Comparison of ENCODE assay signal across 13 cellular contexts in genomic region chr19:4839192-4839591, GRCh38. TPM values are rescaled to one million over a fixed set of nuclear protein-coding genes. Genes with fewer than 3 reads are reported as not detected.
DNase-seq lines count a peak whose midpoint lies in the region.
"Had no signal": no experiment of that assay in that cellular context is flagged by ENCODE, and none has a peak within 500 bp of the region (broad histone marks: within the 10 kb centered on the region; RNA-seq: fewer than 3 reads in every experiment).

No MANE protein-coding gene starts in this region.

- H3K27ac Mint-ChIP-seq in dendritic cell treated with granulocyte-macrophage colony-stimulating factor and Interleukin-4, amounts not matched to agents 40 ng/mL and 50 ng/mL, for 4 days: peak overlapping the region; percentile 74
- H3K27ac Mint-ChIP-seq: CD8-positive, alpha-beta T cell had no signal

- no peak overlapping the region for H2AK5ac ChIP-seq in neuronal stem cell (ENCODE audit: low read depth, low read length)

- DNase-seq in H7: peak; percentile 19
- DNase-seq in neuronal stem cell (ENCODE audit: low spot score): no peak
- no peak for DNase-seq in NCI-H1694 (lab: John Stamatoyannopoulos, UW)
- DNase-seq in NCI-H1436 treated with DMSO at 0.1 percent for 48 hours (lab: John Stamatoyannopoulos, UW): no peak
- DNase-seq in medulla oblongata (ENCODE audit: extremely low spot score): no peak
- DNase-seq: BE2C; CD8-positive, alpha-beta T cell; COR-L47; DND-41; GDM1 had no signal

- peaks cover 67% of the 10 kb centered on the region for H3K36me3 Mint-ChIP-seq in dendritic cell treated with granulocyte-macrophage colony-stimulating factor and Interleukin-4, amounts not matched to agents 40 ng/mL and 50 ng/mL, for 4 days (ENCODE audit: low read depth)

- no peaks in the 10 kb centered on the region for H3K79me1 ChIP-seq in neuronal stem cell (ENCODE audit: low read depth, low read length)

- H3K4me1 ChIP-seq in neuronal stem cell (ENCODE audit: control insufficient read depth in 2 of 2, insufficient read depth in 1 of 2, low read depth in 1 of 2, low read length in 2 of 2): no peaks in the 10 kb centered on the region

- no peaks in the 10 kb centered on the region for H3K9me3 ChIP-seq in neuronal stem cell (replicated peaks in 1 of 2; ENCODE audit: control insufficient read depth in 2 of 2, insufficient read depth in 1 of 2, low read depth in 1 of 2, low read length in 2 of 2)
- H3K9me3 ChIP-seq: A549, BE2C had no signal

- no peak overlapping the region for H2BK15ac ChIP-seq in neuronal stem cell (ENCODE audit: low read length)

- H3K9me3 Mint-ChIP-seq in dendritic cell treated with granulocyte-macrophage colony-stimulating factor and Interleukin-4, amounts not matched to agents 40 ng/mL and 50 ng/mL, for 4 days: no peaks in the 10 kb centered on the region
- H3K9me3 Mint-ChIP-seq: CD8-positive, alpha-beta T cell had no signal

- H3K4me3 ChIP-seq in H7 (ENCODE audit: insufficient read depth, low read depth, low read length) (no peak overlapping the region), neuronal stem cell (ENCODE audit: low read length in 2 of 2) (no peak overlapping the region)
- H3K4me3 ChIP-seq: A549 had no signal

- H3K4me3 Mint-ChIP-seq in dendritic cell treated with granulocyte-macrophage colony-stimulating factor and Interleukin-4, amounts not matched to agents 40 ng/mL and 50 ng/mL, for 4 days: no peak overlapping the region
- H3K4me3 Mint-ChIP-seq: CD8-positive, alpha-beta T cell had no signal

- no peak overlapping the region for H3K27ac ChIP-seq in neuronal stem cell (replicated peaks; ENCODE audit: low read length)
- H3K27ac ChIP-seq: A549, C4-2B had no signal

- H3K23ac ChIP-seq in neuronal stem cell (ENCODE audit: low read depth, low read length, poor library complexity): peak overlapping the region; percentile 44

- H3K36me3 ChIP-seq in H7 (replicated peaks; ENCODE audit: control insufficient read depth, insufficient read depth, low read length) (peaks cover 4% of the 10 kb centered on the region), neuronal stem cell (replicated peaks in 1 of 2; ENCODE audit: control insufficient read depth in 2 of 2, insufficient read depth in 2 of 2, low read length in 2 of 2) (peaks cover 17 to 56% of the 10 kb centered on the region in 2 donors)
- H3K36me3 ChIP-seq: BE2C had no signal

- H3K27me3 ChIP-seq in H7 (ENCODE audit: control insufficient read depth, insufficient read depth, low read length) (no peaks in the 10 kb centered on the region), neuronal stem cell (ENCODE audit: control insufficient read depth in 3 of 3, insufficient read depth in 3 of 3, low read depth in 1 of 3, low read length in 3 of 3) (no peaks in the 10 kb centered on the region)
- H3K27me3 ChIP-seq: BE2C had no signal

- H3K14ac ChIP-seq in neuronal stem cell (ENCODE audit: low read length): no peak overlapping the region

- peaks cover 64% of the 10 kb centered on the region for H3K4me1 Mint-ChIP-seq in dendritic cell treated with granulocyte-macrophage colony-stimulating factor and Interleukin-4, amounts not matched to agents 40 ng/mL and 50 ng/mL, for 4 days (ENCODE audit: low read depth)

- H2BK120ac ChIP-seq in neuronal stem cell (ENCODE audit: low read depth, low read length): no peak overlapping the region

- no peak overlapping the region for H3K18ac ChIP-seq in neuronal stem cell (ENCODE audit: low read length)

- WGBS in neuronal stem cell (ENCODE audit: extremely low coverage in 2 of 2, insufficient read length in 2 of 2, insufficient replicate concordance in 1 of 2), 2 donors: no CpG with 5 or more reads among the region's 17 CpGs

- no peak overlapping the region for H2AFZ ChIP-seq in neuronal stem cell (ENCODE audit: low read length)

- H3K9ac ChIP-seq in neuronal stem cell (ENCODE audit: low read depth, low read length, poor library complexity): no peak overlapping the region

- intact Hi-C loops in dendritic cell treated with granulocyte-macrophage colony-stimulating factor and Interleukin-4, amounts not matched to agents 40 ng/mL and 50 ng/mL, for 4 days (cut with micrococcal nuclease): no loop called here

- H4K8ac ChIP-seq in neuronal stem cell (ENCODE audit: low read depth, low read length): no peak overlapping the region

- H3K27me3 Mint-ChIP-seq in dendritic cell treated with granulocyte-macrophage colony-stimulating factor and Interleukin-4, amounts not matched to agents 40 ng/mL and 50 ng/mL, for 4 days: no peaks in the 10 kb centered on the region

- H3K4ac ChIP-seq in neuronal stem cell (ENCODE audit: low read length): no peak overlapping the region

- no peak overlapping the region for H2BK5ac ChIP-seq in neuronal stem cell (ENCODE audit: low read length)

- H4K91ac ChIP-seq in neuronal stem cell (ENCODE audit: low read depth, low read length, poor library complexity): no peak overlapping the region

- no peak overlapping the region for H2BK12ac ChIP-seq in neuronal stem cell (ENCODE audit: low read length)

- H3K4me2 ChIP-seq in neuronal stem cell (ENCODE audit: insufficient read depth, low read length, poor library complexity, severe bottlenecking): no peak overlapping the region
- H3K4me2 ChIP-seq: A549 had no signal

RNA-seq across cellular contexts. Expression of gene TICAM1, which starts 7.7 kb away (rescaled TPM):
- total RNA-seq in H7 (2014; rRNA removed; shearing (Covaris generic)): 0.17 and 0.30 TPM in 2 replicates
- polyA plus RNA-seq in neuronal stem cell (2013, experiment 1 of 2): 1.4 TPM
- 1.5 TPM for polyA plus RNA-seq in neuronal stem cell (2013, experiment 2 of 2)

RNA-seq across cellular contexts. Expression of gene PLIN3, which starts 28.3 kb away (rescaled TPM):
- 88.8 and 95.2 TPM in 2 replicates for total RNA-seq in H7 (2014; rRNA removed; shearing (Covaris generic))
- polyA plus RNA-seq in neuronal stem cell (2013, experiment 1 of 2): 47.6 TPM
- 49.5 TPM for polyA plus RNA-seq in neuronal stem cell (2013, experiment 2 of 2)

RNA-seq across cellular contexts. Expression of gene FEM1A, which starts 47.7 kb away (rescaled TPM):
- total RNA-seq in H7 (2014; rRNA removed; shearing (Covaris generic)): 16.1 and 17.2 TPM in 2 replicates
- 5.5 TPM for polyA plus RNA-seq in neuronal stem cell (2013, experiment 1 of 2)
- 5.6 TPM for polyA plus RNA-seq in neuronal stem cell (2013, experiment 2 of 2)
